Comparison of ENCODE assay signal across 8 cellular contexts in the genomic region with DNA sequence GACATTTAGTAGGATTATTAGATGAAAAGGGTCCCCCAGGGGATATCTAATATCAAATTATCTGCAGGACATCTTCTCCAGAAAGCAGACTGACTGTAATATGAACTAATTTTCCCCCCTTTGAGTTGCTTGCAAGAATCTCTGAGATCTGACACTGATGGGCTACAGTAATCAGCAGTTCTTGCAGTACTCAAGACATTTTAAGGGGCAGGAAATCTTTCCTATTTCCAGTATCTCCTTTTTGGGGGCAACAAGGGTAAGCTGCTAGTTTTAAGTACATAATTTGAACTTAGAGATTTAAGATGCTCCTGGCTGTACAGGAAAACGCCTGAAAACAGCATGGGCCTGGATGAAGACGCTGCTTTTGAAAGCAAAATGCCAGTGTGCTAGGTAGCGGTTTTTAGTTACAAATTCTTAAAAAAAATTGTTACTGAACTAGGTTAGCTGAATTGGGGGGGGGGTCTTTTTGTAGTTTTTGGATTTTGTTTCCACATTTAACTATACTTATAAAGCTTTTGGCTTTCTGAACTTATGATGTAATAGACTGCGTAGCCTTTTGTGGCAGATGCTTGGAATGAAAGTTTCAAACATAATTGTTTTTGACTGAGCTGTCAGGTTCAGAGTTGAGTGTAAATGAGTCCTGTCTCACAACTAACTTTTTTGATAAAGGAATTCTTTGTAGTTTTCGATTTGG. TPM values are rescaled to one million over a fixed set of nuclear protein-coding genes. Genes with fewer than 3 reads are reported as not detected.
DNase-seq lines count a peak whose midpoint lies in the region; ATAC-seq and TF ChIP-seq lines count a peak whose summit lies in the region.

No MANE protein-coding gene starts in this region.

- H3K9ac ChIP-seq in HUES6 (ENCODE audit: low read length) (no peak overlapping the region), iPS-15b (ENCODE audit: low read depth, low read length) (no peak overlapping the region)

- ATAC-seq in activated naive CD8-positive, alpha-beta T cell treated with anti-CD3 and anti-CD28 coated beads, Interleukin-2, amount 50 U/mL, for 24 hours = no peak
- ATAC-seq in HG03439 (IDR thresholded peaks at IDR 0.05; ENCODE audit: unreplicated experiment) = no peak

- H3K27ac ChIP-seq in HUES6 (ENCODE audit: low read depth, low read length) (no peak overlapping the region), stomach (peak overlapping the region in 4 of 5 donors; percentile 59 to 97 (median 95))

- intact Hi-C loops in stomach (cut with DNase I; ENCODE audit: low total_unique reads) = loop anchor here (10.0 kb wide), 1 partner anchor 121 kb away; no protein-coding TSS in a partner anchor

- no peaks in the 10 kb centered on the region for H3K36me3 ChIP-seq in HUES6 (ENCODE audit: control insufficient read depth, insufficient read depth, low read length)
- no peaks in the 10 kb centered on the region for H3K36me3 ChIP-seq in iPS-15b (ENCODE audit: control insufficient read depth, insufficient read depth, low read length)
- H3K36me3 ChIP-seq in stomach = no peaks in the 10 kb centered on the region

- no peaks in the 10 kb centered on the region for H3K9me3 ChIP-seq in HUES6 (ENCODE audit: control insufficient read depth, insufficient read depth, low read depth, low read length)
- H3K9me3 ChIP-seq in iPS-15b (ENCODE audit: control insufficient read depth, insufficient read depth, low read length) = no peaks in the 10 kb centered on the region
- no peaks in the 10 kb centered on the region for H3K9me3 ChIP-seq in stomach

- peaks cover 30% of the 10 kb centered on the region for H3K4me1 ChIP-seq in HUES6 (ENCODE audit: control insufficient read depth, insufficient read depth, low read length)
- peaks cover 7% of the 10 kb centered on the region for H3K4me1 ChIP-seq in iPS-15b (ENCODE audit: control insufficient read depth, insufficient read depth, low read length)
- peaks cover 4 to 42% (median 26%) of the 10 kb centered on the region in 4 donors for H3K4me1 ChIP-seq in stomach

- no peaks in the 10 kb centered on the region for H3K27me3 ChIP-seq in HUES6 (ENCODE audit: control insufficient read depth, insufficient read depth, low read length)
- H3K27me3 ChIP-seq in iPS-15b (ENCODE audit: control insufficient read depth, insufficient read depth, low read length) = no peaks in the 10 kb centered on the region
- no peaks in the 10 kb centered on the region for H3K27me3 ChIP-seq in stomach

- peaks cover 24% of the 10 kb centered on the region for H3K4me1 Mint-ChIP-seq in activated naive CD8-positive, alpha-beta T cell treated with anti-CD3 and anti-CD28 coated beads, Interleukin-2, amount 50 U/mL, for 24 hours

- H3K4me3 ChIP-seq in HUES6 (ENCODE audit: low read depth, low read length) (peak overlapping the region; percentile 98; the same call in 1 of the 2 replicates), iPS-15b (ENCODE audit: low read depth, low read length) (peak overlapping the region; percentile 87), stomach (peak overlapping the region; percentile 65 to 96 (median 90))

- TF ChIP-seq POLR2A in stomach (IDR thresholded peaks at IDR 0.05) = no peak

- 61 to 86% (median 75%) methylated on average over 5 of the region's 5 CpGs for WGBS in stomach, 5 donors

- H3K9me3 Mint-ChIP-seq in activated naive CD8-positive, alpha-beta T cell treated with anti-CD3 and anti-CD28 coated beads, Interleukin-2, amount 50 U/mL, for 24 hours = no peaks in the 10 kb centered on the region

- no peak for TF ChIP-seq EP300 in stomach (IDR thresholded peaks at IDR 0.05)

- no peak for DNase-seq in activated naive CD8-positive, alpha-beta T cell treated with anti-CD3 and anti-CD28 coated beads, Interleukin-2, amount 50 U/mL, for 24 hours
- DNase-seq in stomach (no peak), SW480 (ENCODE audit: low spot score) (no peak), NCI-H1694 treated with DMSO at 0.1 percent for 48 hours (lab: John Stamatoyannopoulos, UW) (no peak), Ammon's horn (ENCODE audit: low spot score) (no peak)

- H3K4me3 Mint-ChIP-seq in activated naive CD8-positive, alpha-beta T cell treated with anti-CD3 and anti-CD28 coated beads, Interleukin-2, amount 50 U/mL, for 24 hours = peak overlapping the region; percentile 14

- no peak overlapping the region for H3K27ac Mint-ChIP-seq in activated naive CD8-positive, alpha-beta T cell treated with anti-CD3 and anti-CD28 coated beads, Interleukin-2, amount 50 U/mL, for 24 hours

- no peak for TF ChIP-seq CTCF in stomach (IDR thresholded peaks at IDR 0.05)

- H3K36me3 Mint-ChIP-seq in activated naive CD8-positive, alpha-beta T cell treated with anti-CD3 and anti-CD28 coated beads, Interleukin-2, amount 50 U/mL, for 24 hours (ENCODE audit: low read depth) = no peaks in the 10 kb centered on the region

- H3K27me3 Mint-ChIP-seq in activated naive CD8-positive, alpha-beta T cell treated with anti-CD3 and anti-CD28 coated beads, Interleukin-2, amount 50 U/mL, for 24 hours = peaks cover 39% of the 10 kb centered on the region

RNA-seq across cellular contexts. Expression of a gene that starts 2.3 kb away (rescaled TPM):
- total RNA-seq in stomach = 10 to 100 TPM in 3 of 5 donors, 1 to 10 TPM in 2; 8.4 to 35.2 (median 11.1) TPM
- polyA plus RNA-seq in stomach = 10 to 100 TPM in 1 of 3 donors, 1 to 10 TPM in 2; 5.9 to 12.9 (median 8.1) TPM
